In the genomic region with DNA sequence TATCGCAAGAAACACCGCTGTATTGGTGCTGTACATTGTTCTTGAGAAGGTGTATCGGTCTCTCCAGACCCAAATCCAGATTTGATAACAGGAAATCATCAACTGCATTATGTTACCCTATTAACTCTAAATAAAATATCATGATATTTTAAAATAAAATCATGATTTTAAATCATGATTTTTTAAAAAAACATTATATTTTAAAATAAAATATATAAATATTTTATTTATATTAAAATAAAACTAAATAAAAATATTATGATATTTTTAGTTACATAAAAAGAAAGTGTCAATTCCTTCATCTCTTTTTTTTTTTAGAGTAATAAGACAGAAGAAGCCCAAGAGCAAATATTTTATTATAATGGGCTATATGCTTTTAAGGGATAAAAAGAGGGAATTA, we compare ENCODE assay signal across 34 cellular contexts. TPM values are rescaled to one million over a fixed set of nuclear protein-coding genes. Genes with fewer than 3 reads are reported as not detected.
"Had no signal": no experiment of that assay in that cellular context is flagged by ENCODE, and none has a peak within 500 bp of the region (broad histone marks: within the 10 kb centered on the region; RNA-seq: fewer than 3 reads in every experiment).

No MANE protein-coding gene starts in this region.

- H3K36me3 Mint-ChIP-seq: activated naive CD4-positive, alpha-beta T cell treated with anti-CD3 and anti-CD28 coated beads, Interleukin-2, amount 50 U/mL, for 24 hours; activated naive CD8-positive, alpha-beta T cell treated with anti-CD3 and anti-CD28 coated beads, Interleukin-2, amount 10 ng/mL, durations not matched to agents 7 days and 5 days; brain had no signal

- H3K4me1 ChIP-seq: ascending aorta, breast epithelium, colonic mucosa, esophagus squamous epithelium had no signal

- H3K4me3 ChIP-seq: ascending aorta, breast epithelium, cardiac muscle cell, colonic mucosa, dorsolateral prefrontal cortex, esophagus squamous epithelium had no signal

- H3K4me3 Mint-ChIP-seq: activated B cell treated with CpG ODN at 0.5 μM for 24 hours; activated CD8-positive, alpha-beta T cell treated with anti-CD3 and anti-CD28 coated beads for 36 hours; activated naive CD4-positive, alpha-beta T cell treated with anti-CD3 and anti-CD28 coated beads for 36 hours; activated naive CD4-positive, alpha-beta T cell treated with anti-CD3 and anti-CD28 coated beads, Interleukin-2, amount 50 U/mL, for 24 hours; activated naive CD8-positive, alpha-beta T cell treated with anti-CD3 and anti-CD28 coated beads, Interleukin-2, amount 10 ng/mL, durations not matched to agents 7 days and 5 days; activated T-helper 1 cell treated with anti-CD3 and anti-CD28 coated beads, Interleukin-12 subunit alpha, Interleukin-12 subunit beta, Interleukin-2, Interleukin-4 antibody, amounts not matched to agents 30 ng/mL and 10 ng/mL and 1 ng/mL, durations not matched to agents 14 hours and 24 hours and 36 hours; brain; effector memory CD8-positive, alpha-beta T cell; T-helper 17 cell; T-helper 2 cell treated with Interferon-gamma antibody and Interleukin-4, amounts not matched to agents 5 μg/mL and 100 μg/mL, for 36 hours had no signal

- H3K9me3 Mint-ChIP-seq: activated B cell treated with CpG ODN at 0.5 μM for 24 hours; activated CD8-positive, alpha-beta T cell treated with anti-CD3 and anti-CD28 coated beads for 36 hours; activated naive CD4-positive, alpha-beta T cell treated with anti-CD3 and anti-CD28 coated beads for 36 hours; activated naive CD4-positive, alpha-beta T cell treated with anti-CD3 and anti-CD28 coated beads, Interleukin-2, amount 50 U/mL, for 24 hours; activated naive CD8-positive, alpha-beta T cell treated with anti-CD3 and anti-CD28 coated beads, Interleukin-2, amount 10 ng/mL, durations not matched to agents 7 days and 5 days; activated T-helper 1 cell treated with anti-CD3 and anti-CD28 coated beads, Interleukin-12 subunit alpha, Interleukin-12 subunit beta, Interleukin-2, Interleukin-4 antibody, amounts not matched to agents 30 ng/mL and 10 ng/mL and 1 ng/mL, durations not matched to agents 14 hours and 24 hours and 36 hours; activated T-helper 2 cell treated with anti-CD3 and anti-CD28 coated beads, Interferon-gamma antibody, Interleukin-2, Interleukin-4, amounts not matched to agents 10 μg/mL and 5 μg/mL and 100 μg/mL, durations not matched to agents 14 hours and 24 hours and 36 hours; brain; effector memory CD8-positive, alpha-beta T cell; T-helper 2 cell treated with Interferon-gamma antibody and Interleukin-4, amounts not matched to agents 5 μg/mL and 100 μg/mL, for 36 hours had no signal

- H3K4me1 Mint-ChIP-seq: activated B cell treated with CpG ODN at 0.5 μM for 24 hours; activated naive CD4-positive, alpha-beta T cell treated with anti-CD3 and anti-CD28 coated beads, Interleukin-2, amount 50 U/mL, for 24 hours; activated naive CD8-positive, alpha-beta T cell treated with anti-CD3 and anti-CD28 coated beads, Interleukin-2, amount 10 ng/mL, durations not matched to agents 7 days and 5 days; brain had no signal

- H3K27me3 ChIP-seq: ascending aorta, breast epithelium, colonic mucosa, esophagus squamous epithelium had no signal

- H3K27me3 Mint-ChIP-seq: brain had no signal

- ATAC-seq: activated CD4-positive, CD25-positive, alpha-beta regulatory T cell treated with anti-CD3 and anti-CD28 coated beads, Interleukin-2, amount 50 U/mL, for 24 hours; activated CD8-positive, alpha-beta T cell treated with anti-CD3 and anti-CD28 coated beads for 36 hours; effector memory CD8-positive, alpha-beta T cell; T-helper 17 cell had no signal

- H3K27ac ChIP-seq: ascending aorta, breast epithelium, cardiac muscle cell, colonic mucosa, dorsolateral prefrontal cortex, epithelial cell of prostate, esophagus squamous epithelium had no signal

- H3K9me3 ChIP-seq: ascending aorta, breast epithelium, colonic mucosa, esophagus squamous epithelium had no signal

- FAIRE-seq: endothelial cell of umbilical vein had no signal

- DNase-seq: activated B cell treated with CpG ODN at 0.5 μM for 24 hours; activated CD4-positive, alpha-beta T cell treated with anti-CD3 and anti-CD28 coated beads for 48 hours; activated CD4-positive, alpha-beta T cell treated with anti-CD3 and anti-CD28 coated beads, Interleukin-2, amount 50 U/mL, for 1 hour; activated CD4-positive, alpha-beta T cell treated with anti-CD3 and anti-CD28 coated beads, Interleukin-2, amount 50 U/mL, for 48 hours; activated CD8-positive, alpha-beta memory T cell treated with anti-CD3 and anti-CD28 coated beads for 24 hours; activated CD8-positive, alpha-beta T cell treated with anti-CD3 and anti-CD28 coated beads for 36 hours; activated effector memory CD4-positive, alpha-beta T cell treated with anti-CD3 and anti-CD28 coated beads, Interleukin-2, amount 50 U/mL, for 16 hours; activated naive CD4-positive, alpha-beta T cell treated with anti-CD3 and anti-CD28 coated beads for 36 hours; activated naive CD8-positive, alpha-beta T cell treated with anti-CD3 and anti-CD28 coated beads, Interleukin-2, amount 10 ng/mL, durations not matched to agents 7 days and 5 days; activated T-cell treated with anti-CD3 and anti-CD28 coated beads, Interleukin-2, amount 50 U/mL, for 48 hours; central memory CD4-positive, alpha-beta T cell; cerebellar nuclear complex; colonic mucosa; dorsolateral prefrontal cortex; effector memory CD8-positive, alpha-beta T cell; esophagus squamous epithelium; foreskin melanocyte; head of caudate nucleus; T-helper 1 cell; T-helper 17 cell; T1000 had no signal

- H3K36me3 ChIP-seq: ascending aorta, breast epithelium, cardiac muscle cell, colonic mucosa, esophagus squamous epithelium had no signal

RNA-seq across cellular contexts. Expression of a gene that starts 27.6 kb away (rescaled TPM):
- total RNA-seq: activated B cell treated with CpG ODN at 0.5 μM for 24 hours; activated CD8-positive, alpha-beta T cell treated with anti-CD3 and anti-CD28 coated beads for 36 hours; activated naive CD4-positive, alpha-beta T cell treated with anti-CD3 and anti-CD28 coated beads for 36 hours; activated naive CD8-positive, alpha-beta T cell treated with anti-CD3 and anti-CD28 coated beads, Interleukin-2, amount 10 ng/mL, durations not matched to agents 7 days and 5 days; activated T-helper 1 cell treated with anti-CD3 and anti-CD28 coated beads, Interleukin-12 subunit alpha, Interleukin-12 subunit beta, Interleukin-2, Interleukin-4 antibody, amounts not matched to agents 30 ng/mL and 10 ng/mL and 1 ng/mL, durations not matched to agents 14 hours and 24 hours and 36 hours; ascending aorta; colonic mucosa; endothelial cell of umbilical vein; T-helper 17 cell had no signal
- polyA plus RNA-seq: esophagus, fibroblast of lung had no signal
